19 cellular contexts compared by ENCODE assay signal in genomic region chr13:100182894-100183490, GRCh38.
DNase-seq lines count a peak whose midpoint lies in the region; ATAC-seq and TF ChIP-seq lines count a peak whose summit lies in the region.
"Had no signal": no experiment of that assay in that cellular context is flagged by ENCODE, and none has a peak within 500 bp of the region (broad histone marks: within the 10 kb centered on the region; RNA-seq: fewer than 3 reads in every experiment).

No MANE protein-coding gene starts in this region.

- H4K8ac ChIP-seq in mesendoderm (ENCODE audit: low read depth, low read length): no peak overlapping the region

- TF ChIP-seq CTCF in neural crest cell (conservative IDR thresholded peaks at IDR 0.05): no peak

- POLR2A ChIA-PET in activated CD8-positive, alpha-beta T cell treated with anti-CD3 and anti-CD28 coated beads, Interleukin-2, amount 10 ng/mL, durations not matched to agents 7 days and 5 days (lab: Charles Lee): no interaction called here

- H3K79me1 ChIP-seq in mesendoderm (ENCODE audit: low read length): peaks cover 5% of the 10 kb centered on the region

- no peak overlapping the region for H2BK15ac ChIP-seq in mesendoderm (replicated peaks; ENCODE audit: low read depth)

- no peaks in the 10 kb centered on the region for H3K27me3 Mint-ChIP-seq in activated CD8-positive, alpha-beta T cell treated with anti-CD3 and anti-CD28 coated beads, Interleukin-2, amount 10 ng/mL, durations not matched to agents 7 days and 5 days (ENCODE audit: low read depth)
- H3K27me3 Mint-ChIP-seq in neural crest cell (ENCODE audit: low read depth): no peaks in the 10 kb centered on the region
- H3K27me3 Mint-ChIP-seq: B cell had no signal

- no peaks in the 10 kb centered on the region for H3K36me3 Mint-ChIP-seq in activated CD8-positive, alpha-beta T cell treated with anti-CD3 and anti-CD28 coated beads, Interleukin-2, amount 10 ng/mL, durations not matched to agents 7 days and 5 days (ENCODE audit: low read depth)
- H3K36me3 Mint-ChIP-seq in neural crest cell (ENCODE audit: low read depth): no peaks in the 10 kb centered on the region
- H3K36me3 Mint-ChIP-seq: immature natural killer cell had no signal

- peak; percentile 65 for ATAC-seq in activated CD8-positive, alpha-beta T cell treated with anti-CD3 and anti-CD28 coated beads, Interleukin-2, amount 10 ng/mL, durations not matched to agents 7 days and 5 days
- no peak for ATAC-seq in GM21825 (IDR thresholded peaks at IDR 0.05; ENCODE audit: unreplicated experiment)
- ATAC-seq: upper lobe of right lung had no signal

- peak overlapping the region; percentile 59 for H3K27ac Mint-ChIP-seq in activated CD8-positive, alpha-beta T cell treated with anti-CD3 and anti-CD28 coated beads, Interleukin-2, amount 10 ng/mL, durations not matched to agents 7 days and 5 days
- peak overlapping the region; percentile 29 for H3K27ac Mint-ChIP-seq in neural crest cell (ENCODE audit: unreplicated experiment)
- H3K27ac Mint-ChIP-seq: B cell, immature natural killer cell had no signal

- H3K18ac ChIP-seq in mesendoderm (ENCODE audit: low read length): no peak overlapping the region

- H3K4me1 Mint-ChIP-seq in activated CD8-positive, alpha-beta T cell treated with anti-CD3 and anti-CD28 coated beads, Interleukin-2, amount 10 ng/mL, durations not matched to agents 7 days and 5 days (ENCODE audit: low read depth): peaks cover 26% of the 10 kb centered on the region
- H3K4me1 Mint-ChIP-seq in neural crest cell: peaks cover 13% of the 10 kb centered on the region

- H3K23ac ChIP-seq in mesendoderm (ENCODE audit: low read length): no peak overlapping the region

- no peak overlapping the region for H2BK120ac ChIP-seq in mesendoderm (ENCODE audit: low read depth, low read length)

- H3K4me2 ChIP-seq in mesendoderm (ENCODE audit: low read length): no peak overlapping the region

- H3K27ac ChIP-seq in mesendoderm (ENCODE audit: low read depth, low read length) (no peak overlapping the region), SJCRH30 (no peak overlapping the region)
- H3K27ac ChIP-seq: dorsolateral prefrontal cortex, upper lobe of right lung had no signal

- no peak overlapping the region for H3K4ac ChIP-seq in mesendoderm (ENCODE audit: low read depth, low read length)

- H3K4me3 ChIP-seq in mesendoderm (ENCODE audit: low read length) (no peak overlapping the region), SJCRH30 (no peak overlapping the region)
- H3K4me3 ChIP-seq: dorsolateral prefrontal cortex, MG63, upper lobe of right lung had no signal

- WGBS in mesendoderm (ENCODE audit: extremely low coverage, insufficient coverage, low lambda C conversion rate): no CpG with 5 or more reads among the region's 4 CpGs

- no peaks in the 10 kb centered on the region for H3K79me2 ChIP-seq in mesendoderm (ENCODE audit: control insufficient read depth, insufficient read depth, low read length)

- no peaks in the 10 kb centered on the region for H3K4me1 ChIP-seq in mesendoderm (ENCODE audit: control insufficient read depth, low read depth, low read length)
- no peaks in the 10 kb centered on the region for H3K4me1 ChIP-seq in SJCRH30
- H3K4me1 ChIP-seq: upper lobe of right lung had no signal

- no peaks in the 10 kb centered on the region for H3K9me3 Mint-ChIP-seq in activated CD8-positive, alpha-beta T cell treated with anti-CD3 and anti-CD28 coated beads, Interleukin-2, amount 10 ng/mL, durations not matched to agents 7 days and 5 days (ENCODE audit: insufficient read depth)
- H3K9me3 Mint-ChIP-seq in neural crest cell: no peaks in the 10 kb centered on the region
- H3K9me3 Mint-ChIP-seq: immature natural killer cell had no signal

- no peak overlapping the region for H3K56ac ChIP-seq in mesendoderm (ENCODE audit: low read length)

- CTCF ChIA-PET in activated CD8-positive, alpha-beta T cell treated with anti-CD3 and anti-CD28 coated beads, Interleukin-2, amount 10 ng/mL, durations not matched to agents 7 days and 5 days (lab: Charles Lee): no interaction called here

- H3K4me3 Mint-ChIP-seq in activated CD8-positive, alpha-beta T cell treated with anti-CD3 and anti-CD28 coated beads, Interleukin-2, amount 10 ng/mL, durations not matched to agents 7 days and 5 days: no peak overlapping the region
- no peak overlapping the region for H3K4me3 Mint-ChIP-seq in neural crest cell
- H3K4me3 Mint-ChIP-seq: B cell, immature natural killer cell had no signal

- H3K27me3 ChIP-seq in mesendoderm (ENCODE audit: insufficient read depth, low read length, poor library complexity): no peaks in the 10 kb centered on the region
- H3K27me3 ChIP-seq in SJCRH30: no peaks in the 10 kb centered on the region
- H3K27me3 ChIP-seq: dorsolateral prefrontal cortex, MG63, upper lobe of right lung had no signal

- H3K36me3 ChIP-seq in mesendoderm (ENCODE audit: control insufficient read depth, insufficient read depth, low read length) (no peaks in the 10 kb centered on the region), SJCRH30 (no peaks in the 10 kb centered on the region)
- H3K36me3 ChIP-seq: MG63, upper lobe of right lung had no signal

- H2AK5ac ChIP-seq in mesendoderm (ENCODE audit: low read length): no peak overlapping the region

- H4K5ac ChIP-seq in mesendoderm (ENCODE audit: low read length): no peak overlapping the region

- DNase-seq in NCI-H2107 treated with DMSO at 0.1 percent for 48 hours (lab: John Stamatoyannopoulos, UW; ENCODE audit: unreplicated experiment): peak; percentile 17
- no peak for DNase-seq in NCI-H2107 (lab: John Stamatoyannopoulos, UW)
- DNase-seq in NCI-H1417 (lab: John Stamatoyannopoulos, UW): peak in 2 of 3 experiments; percentile 38 to 77
- peak; percentile 42 for DNase-seq in activated CD8-positive, alpha-beta T cell treated with anti-CD3 and anti-CD28 coated beads, Interleukin-2, amount 10 ng/mL, durations not matched to agents 7 days and 5 days
- no peak for DNase-seq in neural crest cell (ENCODE audit: low read depth, low spot score)
- DNase-seq in mesendoderm: no peak
- DNase-seq in SJCRH30: no peak
- DNase-seq: caudate nucleus; dorsolateral prefrontal cortex; immature natural killer cell; MG63; NCI-H187; NCI-H446; nucleus accumbens; small intestine; stimulated activated CD4-positive, alpha-beta T cell treated with anti-CD3 and anti-CD28 coated beads, Interleukin-4, amount 100 ng/mL, for 24 hours; upper lobe of right lung had no signal

- no peak overlapping the region for H3K9ac ChIP-seq in mesendoderm (ENCODE audit: low read length)

- no peak overlapping the region for H2BK5ac ChIP-seq in mesendoderm (ENCODE audit: low read length)

- H3K9me3 ChIP-seq in SJCRH30 (replicated peaks): no peaks in the 10 kb centered on the region
- H3K9me3 ChIP-seq: MG63, upper lobe of right lung had no signal

Comparison
In these comparisons a context has a peak if more than half of its experiments do, and no peak if none do; other contexts are left out.
1. DNase-seq: peak in NCI-H2107 treated with DMSO at 0.1 percent for 48 hours (single experiment), NCI-H1417 (2 of 3) and activated CD8-positive, alpha-beta T cell treated with anti-CD3 and anti-CD28 coated beads, Interleukin-2, amount 10 ng/mL, durations not matched to agents 7 days and 5 days (single experiment); none in NCI-H2107 (single experiment), neural crest cell (single experiment), mesendoderm (single experiment) and SJCRH30 (0 of 2).